9 cellular contexts compared by ENCODE assay signal in genomic region chr2:46943881-46944798, GRCh38. TPM values are rescaled to one million over a fixed set of nuclear protein-coding genes. Genes with fewer than 3 reads are reported as not detected.
DNase-seq lines count a peak whose midpoint lies in the region; ATAC-seq and TF ChIP-seq lines count a peak whose summit lies in the region.
"Had no signal": no experiment of that assay in that cellular context is flagged by ENCODE, and none has a peak within 500 bp of the region (broad histone marks: within the 10 kb centered on the region; RNA-seq: fewer than 3 reads in every experiment).

No MANE protein-coding gene starts in this region.

- H3K4me2 ChIP-seq in trophoblast cell (ENCODE audit: low read length): peak overlapping the region; percentile 6
- H3K4me2 ChIP-seq in neuronal stem cell (ENCODE audit: insufficient read depth, low read length, poor library complexity, severe bottlenecking): no peak overlapping the region
- H3K4me2 ChIP-seq in smooth muscle cell: no peak overlapping the region

- H3K4me3 ChIP-seq in trophoblast cell (ENCODE audit: low read depth, low read length) (no peak overlapping the region), neuronal stem cell (ENCODE audit: low read length in 2 of 2) (no peak overlapping the region), smooth muscle cell (no peak overlapping the region), mucosa of descending colon (no peak overlapping the region)
- H3K4me3 ChIP-seq: K562 had no signal

- H2BK120ac ChIP-seq in trophoblast cell (ENCODE audit: insufficient read depth, low read length, poor library complexity) (no peak overlapping the region), neuronal stem cell (ENCODE audit: low read depth, low read length) (no peak overlapping the region)

- H3K14ac ChIP-seq in trophoblast cell (ENCODE audit: low read length): peak overlapping the region; percentile 4
- H3K14ac ChIP-seq in neuronal stem cell (ENCODE audit: low read length): no peak overlapping the region

- WGBS in trophoblast cell (ENCODE audit: extremely low coverage, insufficient coverage, insufficient read length): no CpG with 5 or more reads among the region's 9 CpGs
- no CpG with 5 or more reads among the region's 9 CpGs for WGBS in neuronal stem cell (ENCODE audit: extremely low coverage in 2 of 2, insufficient read length in 2 of 2, insufficient replicate concordance in 1 of 2), 2 donors
- 98% methylated on average over 9 of the region's 9 CpGs for WGBS in smooth muscle cell (ENCODE audit: low lambda C conversion rate)

- H3K79me2 ChIP-seq in trophoblast cell (ENCODE audit: control insufficient read depth, insufficient read depth, low read length, poor library complexity) (peaks cover 22% of the 10 kb centered on the region), smooth muscle cell (ENCODE audit: low read depth) (peaks cover 74% of the 10 kb centered on the region)

- H3K9ac ChIP-seq in trophoblast cell (ENCODE audit: low read length): no peak overlapping the region
- H3K9ac ChIP-seq in neuronal stem cell (ENCODE audit: low read depth, low read length, poor library complexity): no peak overlapping the region
- H3K9ac ChIP-seq in smooth muscle cell (ENCODE audit: low read depth): no peak overlapping the region

- peak overlapping the region; percentile 44 for H2BK12ac ChIP-seq in trophoblast cell (ENCODE audit: low read length)
- H2BK12ac ChIP-seq in neuronal stem cell (ENCODE audit: low read length): no peak overlapping the region

- H4K12ac ChIP-seq in trophoblast cell (ENCODE audit: low read depth, low read length): peak overlapping the region; percentile 20

- peak overlapping the region; percentile 80 for H3K4ac ChIP-seq in trophoblast cell (ENCODE audit: low read depth, low read length)
- H3K4ac ChIP-seq in neuronal stem cell (ENCODE audit: low read length): no peak overlapping the region

- H3F3A ChIP-seq in smooth muscle cell (ENCODE audit: low read depth): no peaks in the 10 kb centered on the region

- H3K36me3 ChIP-seq in trophoblast cell (ENCODE audit: control insufficient read depth in 1 of 2, insufficient read depth in 2 of 2, low read length in 2 of 2) (peaks cover 10% of the 10 kb centered on the region in 2 experiments), neuronal stem cell (replicated peaks in 1 of 2; ENCODE audit: control insufficient read depth in 2 of 2, insufficient read depth in 2 of 2, low read length in 2 of 2) (no peaks in the 10 kb centered on the region), smooth muscle cell (ENCODE audit: low read depth) (no peaks in the 10 kb centered on the region), mucosa of descending colon (ENCODE audit: low read depth) (no peaks in the 10 kb centered on the region)

- no peaks in the 10 kb centered on the region for H3K9me3 ChIP-seq in trophoblast cell (ENCODE audit: insufficient read depth, low read depth, low read length)
- H3K9me3 ChIP-seq in neuronal stem cell (replicated peaks in 1 of 2; ENCODE audit: control insufficient read depth in 2 of 2, insufficient read depth in 1 of 2, low read depth in 1 of 2, low read length in 2 of 2): peaks cover 0 to 3% of the 10 kb centered on the region in 2 donors
- H3K9me3 ChIP-seq in smooth muscle cell (replicated peaks; ENCODE audit: low read depth): no peaks in the 10 kb centered on the region
- no peaks in the 10 kb centered on the region for H3K9me3 ChIP-seq in mucosa of descending colon

- H2AK5ac ChIP-seq in trophoblast cell (ENCODE audit: low read length): no peak overlapping the region
- no peak overlapping the region for H2AK5ac ChIP-seq in neuronal stem cell (ENCODE audit: low read depth, low read length)

- H2BK15ac ChIP-seq in neuronal stem cell (ENCODE audit: low read length): no peak overlapping the region

- H4K8ac ChIP-seq in trophoblast cell (ENCODE audit: low read depth, low read length) (no peak overlapping the region), neuronal stem cell (ENCODE audit: low read depth, low read length) (no peak overlapping the region)

- peak overlapping the region; percentile 82 for H3K18ac ChIP-seq in trophoblast cell (ENCODE audit: low read length)
- no peak overlapping the region for H3K18ac ChIP-seq in neuronal stem cell (ENCODE audit: low read length)

- peaks cover 66% of the 10 kb centered on the region for H4K20me1 ChIP-seq in smooth muscle cell (ENCODE audit: low read depth)

- H3K79me1 ChIP-seq in trophoblast cell (ENCODE audit: low read length) (peaks cover 25% of the 10 kb centered on the region), neuronal stem cell (ENCODE audit: low read depth, low read length) (no peaks in the 10 kb centered on the region)

- intact Hi-C loops in mucosa of descending colon (cut with DNase I, micrococcal nuclease): no loop called here

- H3K27me3 ChIP-seq in trophoblast cell (ENCODE audit: insufficient read depth, low read length) (no peaks in the 10 kb centered on the region), neuronal stem cell (ENCODE audit: control insufficient read depth in 3 of 3, insufficient read depth in 3 of 3, low read depth in 1 of 3, low read length in 3 of 3) (no peaks in the 10 kb centered on the region), smooth muscle cell (ENCODE audit: low read depth) (no peaks in the 10 kb centered on the region)

- peak; percentile 57 for ATAC-seq in GM18868 (IDR thresholded peaks at IDR 0.05; ENCODE audit: unreplicated experiment)
- ATAC-seq in HG03139 (IDR thresholded peaks at IDR 0.05; ENCODE audit: unreplicated experiment): peak; percentile 32
- no peak for ATAC-seq in mucosa of descending colon
- ATAC-seq: K562 had no signal

- no peak overlapping the region for H3K27ac ChIP-seq in trophoblast cell (ENCODE audit: low read depth, low read length)
- H3K27ac ChIP-seq in neuronal stem cell (replicated peaks; ENCODE audit: low read length): no peak overlapping the region
- H3K27ac ChIP-seq in smooth muscle cell (ENCODE audit: low read depth): no peak overlapping the region

- H4K91ac ChIP-seq in trophoblast cell (ENCODE audit: low read depth, low read length) (peak overlapping the region; percentile 19), neuronal stem cell (ENCODE audit: low read depth, low read length, poor library complexity) (no peak overlapping the region)

- H2AFZ ChIP-seq in trophoblast cell (ENCODE audit: insufficient read depth, low read length, poor library complexity) (no peak overlapping the region), neuronal stem cell (ENCODE audit: low read length) (no peak overlapping the region), smooth muscle cell (ENCODE audit: low read depth) (no peak overlapping the region)

- H3K23ac ChIP-seq in trophoblast cell (ENCODE audit: low read length): no peak overlapping the region
- H3K23ac ChIP-seq in neuronal stem cell (ENCODE audit: low read depth, low read length, poor library complexity): no peak overlapping the region

- H2BK5ac ChIP-seq in trophoblast cell (ENCODE audit: low read depth, low read length, poor library complexity) (peak overlapping the region; percentile 24), neuronal stem cell (ENCODE audit: low read length) (no peak overlapping the region)

- H3K4me1 ChIP-seq in trophoblast cell (ENCODE audit: control insufficient read depth in 1 of 2, insufficient read depth in 2 of 2, low read length in 2 of 2): peaks cover 12 to 16% of the 10 kb centered on the region in 2 experiments
- peaks cover 3 to 6% of the 10 kb centered on the region in 2 donors for H3K4me1 ChIP-seq in neuronal stem cell (ENCODE audit: control insufficient read depth in 2 of 2, insufficient read depth in 1 of 2, low read depth in 1 of 2, low read length in 2 of 2)
- H3K4me1 ChIP-seq in smooth muscle cell (ENCODE audit: low read depth): peaks cover 26% of the 10 kb centered on the region
- peaks cover 29% of the 10 kb centered on the region for H3K4me1 ChIP-seq in mucosa of descending colon (ENCODE audit: low read depth)

- peak; percentile 57 for DNase-seq in activated CD8-positive, alpha-beta memory T cell treated with anti-CD3 and anti-CD28 coated beads, Interleukin-2, amount 50 U/mL, for 24 hours (ENCODE audit: extremely low read depth)
- DNase-seq in trophoblast cell (peak in 1 of 2 donors; percentile 54), neuronal stem cell (ENCODE audit: low spot score) (no peak), smooth muscle cell (lab: John Stamatoyannopoulos, UW; ENCODE audit: unreplicated experiment) (no peak), mucosa of descending colon (no peak), SKM-1 treated with dmso at 0.1 percent for 144 hours (lab: John Stamatoyannopoulos, UW; ENCODE audit: unreplicated experiment) (no peak)

- TF ChIP-seq CTCF in smooth muscle cell (IDR thresholded peaks at IDR 0.05; ENCODE audit: borderline replicate concordance, insufficient read depth, poor library complexity, severe bottlenecking) (no peak), mucosa of descending colon (IDR thresholded peaks at IDR 0.05) (no peak)

RNA-seq across cellular contexts. Expression of gene TTC7A, which starts 3.1 kb away (rescaled TPM):
- polyA plus RNA-seq in trophoblast cell (2013): 31.2 and 33.6 TPM in 2 replicates
- 12.6 TPM for polyA plus RNA-seq in neuronal stem cell (2013, experiment 1 of 2)
- 12.6 TPM for polyA plus RNA-seq in neuronal stem cell (2013, experiment 2 of 2)
- total RNA-seq in smooth muscle cell (10.2 and 10.6 TPM in 2 replicates), mucosa of descending colon (10 to 100 TPM; 26.4 to 36.3 (median 34.5) TPM)
- 10.1 and 12.8 TPM in 2 replicates for polyA plus RNA-seq in smooth muscle cell

RNA-seq across cellular contexts. Expression of gene MCFD2, which starts 28.5 kb away (rescaled TPM):
- polyA plus RNA-seq in trophoblast cell (2013): 100 and 104 TPM in 2 replicates
- polyA plus RNA-seq in neuronal stem cell (2013, experiment 1 of 2): 56.7 TPM
- 57.6 TPM for polyA plus RNA-seq in neuronal stem cell (2013, experiment 2 of 2)
- total RNA-seq in smooth muscle cell: 167 and 232 TPM in 2 replicates
- 100 and 107 TPM in 2 replicates for polyA plus RNA-seq in smooth muscle cell
- total RNA-seq in mucosa of descending colon: 10 to 100 TPM; 34.7 to 77.3 (median 49.5) TPM
